Comparison of ENCODE assay signal across 15 cellular contexts in the genomic region with DNA sequence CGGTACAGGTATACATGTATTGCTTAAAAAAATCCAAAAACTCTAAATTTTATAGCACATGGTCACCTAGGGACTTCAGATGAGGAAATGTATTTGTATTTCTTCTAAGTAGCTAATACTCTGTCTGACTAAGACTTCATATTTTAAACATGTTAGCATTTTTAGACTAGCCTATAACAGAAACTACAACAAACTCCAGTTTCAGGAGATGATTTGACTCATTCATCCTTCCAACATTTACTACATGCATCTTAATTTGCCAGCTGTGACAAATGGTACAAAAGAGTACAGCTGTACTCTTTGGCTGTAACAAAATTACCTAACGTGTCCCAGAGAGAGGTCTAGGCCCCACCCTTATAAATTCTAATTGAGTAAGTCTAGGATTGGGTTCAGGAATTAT. TPM values are rescaled to one million over a fixed set of nuclear protein-coding genes. Genes with fewer than 3 reads are reported as not detected.
A peak's percentile ranks its signal among the peaks of the same experiment; 100 is the strongest.
DNase-seq lines count a peak whose midpoint lies in the region; ATAC-seq and TF ChIP-seq lines count a peak whose summit lies in the region.
"Had no signal": no experiment of that assay in that cellular context is flagged by ENCODE, and none has a peak within 500 bp of the region (broad histone marks: within the 10 kb centered on the region; RNA-seq: fewer than 3 reads in every experiment).

No MANE protein-coding gene starts in this region.

- TF ChIP-seq CTCF in fibroblast of villous mesenchyme (IDR thresholded peaks at IDR 0.05; ENCODE audit: insufficient read depth, low read depth, low read length) (no peak), right atrium auricular region (IDR thresholded peaks at IDR 0.05) (no peak)

- no peaks in the 10 kb centered on the region for H3K27me3 Mint-ChIP-seq in activated naive CD4-positive, alpha-beta T cell treated with anti-CD3 and anti-CD28 coated beads for 36 hours (ENCODE audit: low read depth)
- H3K27me3 Mint-ChIP-seq: activated B cell treated with CpG ODN at 0.5 μM for 24 hours, memory B cell had no signal

- H3K9me3 ChIP-seq in right atrium auricular region = no peaks in the 10 kb centered on the region
- H3K9me3 ChIP-seq: transverse colon had no signal

- no peak overlapping the region for H3K4me3 Mint-ChIP-seq in activated naive CD4-positive, alpha-beta T cell treated with anti-CD3 and anti-CD28 coated beads for 36 hours
- H3K4me3 Mint-ChIP-seq: activated B cell treated with CpG ODN at 0.5 μM for 24 hours, memory B cell had no signal

- ATAC-seq in GM21619 (IDR thresholded peaks at IDR 0.05; ENCODE audit: unreplicated experiment) = peak; percentile 86
- ATAC-seq in HG03280 (IDR thresholded peaks at IDR 0.05; ENCODE audit: unreplicated experiment) = peak; percentile 80

- CTCF ChIA-PET in activated naive CD4-positive, alpha-beta T cell treated with anti-CD3 and anti-CD28 coated beads for 36 hours (lab: Charles Lee) = interaction anchor here (0.8 to 1.9 kb wide), 3 partner anchors 111 to 575 kb away, joined by 3 to 7 read pairs (median 3); no protein-coding TSS in a partner anchor

- H3K36me3 Mint-ChIP-seq in activated naive CD4-positive, alpha-beta T cell treated with anti-CD3 and anti-CD28 coated beads for 36 hours (ENCODE audit: low read depth) = peaks cover 39% of the 10 kb centered on the region

- intact Hi-C loops in activated naive CD4-positive, alpha-beta T cell treated with anti-CD3 and anti-CD28 coated beads for 36 hours (cut with micrococcal nuclease) = loop anchor here (5.0 to 10.0 kb wide), 2 partner anchors 852 to 924 kb away; no protein-coding TSS in a partner anchor

- peak overlapping the region; percentile 65 for H3K27ac Mint-ChIP-seq in activated naive CD4-positive, alpha-beta T cell treated with anti-CD3 and anti-CD28 coated beads for 36 hours
- H3K27ac Mint-ChIP-seq: activated B cell treated with CpG ODN at 0.5 μM for 24 hours, memory B cell had no signal

- no peak overlapping the region for H3K27ac ChIP-seq in right atrium auricular region
- H3K27ac ChIP-seq: transverse colon had no signal

- H3K9me3 Mint-ChIP-seq in activated naive CD4-positive, alpha-beta T cell treated with anti-CD3 and anti-CD28 coated beads for 36 hours = no peaks in the 10 kb centered on the region
- H3K9me3 Mint-ChIP-seq: activated B cell treated with CpG ODN at 0.5 μM for 24 hours, memory B cell had no signal

- H3K4me1 Mint-ChIP-seq in activated naive CD4-positive, alpha-beta T cell treated with anti-CD3 and anti-CD28 coated beads for 36 hours (ENCODE audit: low read depth) = peaks cover 30% of the 10 kb centered on the region
- H3K4me1 Mint-ChIP-seq: memory B cell had no signal

- no peak for DNase-seq in activated naive CD4-positive, alpha-beta T cell treated with anti-CD3 and anti-CD28 coated beads for 36 hours
- DNase-seq in activated naive CD4-positive, alpha-beta T cell (lab: John Stamatoyannopoulos, UW) = no peak
- peak; percentile 21 for DNase-seq in fibroblast of villous mesenchyme (ENCODE audit: low read depth)
- no peak for DNase-seq in SKM-1 treated with dmso at 0.1 percent for 144 hours (lab: John Stamatoyannopoulos, UW; ENCODE audit: unreplicated experiment)
- no peak for DNase-seq in SIG-M5 treated with dmso at 0.1 percent for 504 hours (lab: John Stamatoyannopoulos, UW; ENCODE audit: unreplicated experiment)
- DNase-seq in right atrium auricular region (ENCODE audit: low spot score) = no peak
- DNase-seq: activated B cell treated with CpG ODN at 0.5 μM for 24 hours, EL, hippocampal formation, transverse colon had no signal

- H3K36me3 ChIP-seq in right atrium auricular region = peaks cover 44% of the 10 kb centered on the region

- H3K27me3 ChIP-seq in right atrium auricular region = no peaks in the 10 kb centered on the region
- H3K27me3 ChIP-seq: transverse colon had no signal

- H3K4me3 ChIP-seq in fibroblast of villous mesenchyme (ENCODE audit: low read depth, low read length) (no peak overlapping the region), right atrium auricular region (no peak overlapping the region)
- H3K4me3 ChIP-seq: transverse colon had no signal

- no peaks in the 10 kb centered on the region for H3K4me1 ChIP-seq in right atrium auricular region

RNA-seq across cellular contexts. Expression of a gene that starts 22.2 kb away (rescaled TPM):
- total RNA-seq in activated naive CD4-positive, alpha-beta T cell treated with anti-CD3 and anti-CD28 coated beads for 36 hours = 10 to 100 TPM; 36.0 to 37.3 TPM
- total RNA-seq in fibroblast of villous mesenchyme (16.4 and 16.8 TPM in 2 replicates), right atrium auricular region (1 to 10 TPM; 7.3 to 8.8 TPM)

RNA-seq across cellular contexts. Expression of a gene that starts 24.7 kb away (rescaled TPM):
- not detected for total RNA-seq in activated naive CD4-positive, alpha-beta T cell treated with anti-CD3 and anti-CD28 coated beads for 36 hours
- total RNA-seq in fibroblast of villous mesenchyme (under 0.01 and 0.43 TPM in 2 replicates), right atrium auricular region (not detected)
- total RNA-seq: activated B cell treated with CpG ODN at 0.5 μM for 24 hours, H1, pulmonary artery endothelial cell, transverse colon had no signal
